In the genomic region with DNA sequence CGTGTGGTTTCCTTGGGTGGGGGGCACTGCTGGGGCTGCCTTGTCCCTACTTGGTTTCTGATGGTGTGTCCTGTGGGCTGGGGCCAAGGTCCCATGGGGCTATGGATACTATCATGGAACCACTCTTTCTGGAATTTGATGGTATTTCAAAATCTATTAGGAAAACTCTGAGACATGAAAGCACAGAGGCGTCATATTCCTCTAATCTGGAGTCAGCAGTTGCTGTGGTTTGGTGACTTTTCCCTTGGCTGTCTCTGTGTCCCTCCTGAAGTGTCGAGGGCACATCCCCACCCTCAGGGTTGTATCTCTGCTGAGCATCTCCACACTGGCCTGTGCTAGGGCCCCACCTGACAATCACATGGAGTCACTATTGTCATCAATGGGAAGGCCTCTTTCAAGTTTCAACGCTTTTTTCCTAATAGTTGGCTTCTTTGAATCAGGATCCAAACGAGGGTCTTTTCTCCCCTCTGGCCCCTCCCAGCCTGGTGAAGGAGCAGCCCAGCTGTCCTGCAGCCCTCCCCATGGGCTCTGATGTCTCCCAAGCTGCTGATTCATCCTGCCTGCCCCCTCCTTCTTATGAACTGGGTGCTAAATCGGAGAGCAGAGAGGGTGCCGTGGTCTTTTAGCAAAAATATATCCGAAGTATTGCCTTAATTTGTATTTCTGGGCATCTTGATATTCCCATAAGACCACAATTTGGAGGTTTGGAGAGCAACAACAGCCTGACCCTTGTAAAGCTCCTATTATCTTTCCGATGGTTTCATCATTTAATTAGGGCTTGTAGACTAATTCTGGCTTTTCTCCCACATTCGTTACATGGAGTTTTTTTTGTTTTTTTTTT, we compare ENCODE assay signal across 1 cellular context.
TF ChIP-seq lines count a peak whose summit lies in the region.

No MANE protein-coding gene starts in this region.

TF ChIP-seq in K562, 482 proteins besides CTCF, POLR2A, EP300 and RAD21 (continued from another document and continues in another):
- TF ChIP-seq, protein P1, sequence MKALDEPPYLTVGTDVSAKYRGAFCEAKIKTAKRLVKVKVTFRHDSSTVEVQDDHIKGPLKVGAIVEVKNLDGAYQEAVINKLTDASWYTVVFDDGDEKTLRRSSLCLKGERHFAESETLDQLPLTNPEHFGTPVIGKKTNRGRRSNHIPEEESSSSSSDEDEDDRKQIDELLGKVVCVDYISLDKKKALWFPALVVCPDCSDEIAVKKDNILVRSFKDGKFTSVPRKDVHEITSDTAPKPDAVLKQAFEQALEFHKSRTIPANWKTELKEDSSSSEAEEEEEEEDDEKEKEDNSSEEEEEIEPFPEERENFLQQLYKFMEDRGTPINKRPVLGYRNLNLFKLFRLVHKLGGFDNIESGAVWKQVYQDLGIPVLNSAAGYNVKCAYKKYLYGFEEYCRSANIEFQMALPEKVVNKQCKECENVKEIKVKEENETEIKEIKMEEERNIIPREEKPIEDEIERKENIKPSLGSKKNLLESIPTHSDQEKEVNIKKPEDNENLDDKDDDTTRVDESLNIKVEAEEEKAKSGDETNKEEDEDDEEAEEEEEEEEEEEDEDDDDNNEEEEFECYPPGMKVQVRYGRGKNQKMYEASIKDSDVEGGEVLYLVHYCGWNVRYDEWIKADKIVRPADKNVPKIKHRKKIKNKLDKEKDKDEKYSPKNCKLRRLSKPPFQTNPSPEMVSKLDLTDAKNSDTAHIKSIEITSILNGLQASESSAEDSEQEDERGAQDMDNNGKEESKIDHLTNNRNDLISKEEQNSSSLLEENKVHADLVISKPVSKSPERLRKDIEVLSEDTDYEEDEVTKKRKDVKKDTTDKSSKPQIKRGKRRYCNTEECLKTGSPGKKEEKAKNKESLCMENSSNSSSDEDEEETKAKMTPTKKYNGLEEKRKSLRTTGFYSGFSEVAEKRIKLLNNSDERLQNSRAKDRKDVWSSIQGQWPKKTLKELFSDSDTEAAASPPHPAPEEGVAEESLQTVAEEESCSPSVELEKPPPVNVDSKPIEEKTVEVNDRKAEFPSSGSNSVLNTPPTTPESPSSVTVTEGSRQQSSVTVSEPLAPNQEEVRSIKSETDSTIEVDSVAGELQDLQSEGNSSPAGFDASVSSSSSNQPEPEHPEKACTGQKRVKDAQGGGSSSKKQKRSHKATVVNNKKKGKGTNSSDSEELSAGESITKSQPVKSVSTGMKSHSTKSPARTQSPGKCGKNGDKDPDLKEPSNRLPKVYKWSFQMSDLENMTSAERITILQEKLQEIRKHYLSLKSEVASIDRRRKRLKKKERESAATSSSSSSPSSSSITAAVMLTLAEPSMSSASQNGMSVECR (CRISPR knock-in tag; IDR thresholded peaks at IDR 0.05): peak; percentile 19; the same call in 1 of the 2 replicates
- TF ChIP-seq GATA2 (CRISPR knock-in tag; IDR thresholded peaks at IDR 0.05) (peak; percentile 97), ZBTB34 (CRISPR knock-in tag; IDR thresholded peaks at IDR 0.05) (peak; percentile 97), HDGF (IDR thresholded peaks at IDR 0.05) (no peak), BRD9 (IDR thresholded peaks at IDR 0.05; ENCODE audit: low read depth, partially characterized antibody) (no peak), GTF2A2 (tag; IDR thresholded peaks at IDR 0.05) (peak; percentile 98), HDAC2 (IDR thresholded peaks at IDR 0.05) (no peak), ELF2 (CRISPR knock-in tag; IDR thresholded peaks at IDR 0.05) (peak; percentile 85), ZKSCAN1 (IDR thresholded peaks at IDR 0.05; ENCODE audit: low read depth, low read length) (0 out of 2 replicates have a peak, but pooled peaks have one; percentile 39), ZNF217 (CRISPR knock-in tag; IDR thresholded peaks at IDR 0.05) (0 out of 2 replicates have a peak, but pooled peaks have one; percentile 67), KLF13 (tag; IDR thresholded peaks at IDR 0.05; ENCODE audit: borderline replicate concordance, low read depth) (peak; percentile 95), SETDB1 (IDR thresholded peaks at IDR 0.05; ENCODE audit: low read length) (no peak), ZNF354B (CRISPR knock-in tag; IDR thresholded peaks at IDR 0.05) (peak; percentile 97), NR4A1 (CRISPR knock-in tag; IDR thresholded peaks at IDR 0.05) (peak; percentile 94; the same call in 1 of the 2 replicates), NR4A1 (tag; IDR thresholded peaks at IDR 0.05) (peak; percentile 100), BRD4 (IDR thresholded peaks at IDR 0.05) (peak; percentile 79; the same call in 1 of the 2 replicates), ZMIZ1 (IDR thresholded peaks at IDR 0.05; ENCODE audit: low read depth in 2 of 2, low read length in 2 of 2) (peak in 1 of 2 experiments; percentile 23; a peak in 2 of 4 replicates), KLF1 (tag; IDR thresholded peaks at IDR 0.05) (peak; percentile 90), ZNF699 (CRISPR knock-in tag; IDR thresholded peaks at IDR 0.05; ENCODE audit: insufficient replicate concordance) (peak; percentile 89), BACH1 (tag; IDR thresholded peaks at IDR 0.05) (peak; percentile 99), BCL6 (CRISPR knock-in tag; IDR thresholded peaks at IDR 0.05) (peak; percentile 98), SP1 (CRISPR knock-in tag; IDR thresholded peaks at IDR 0.05) (peak; percentile 76), FOXM1 (IDR thresholded peaks at IDR 0.05; ENCODE audit: low read depth) (no peak), FOXM1 (CRISPR knock-in tag; IDR thresholded peaks at IDR 0.05; ENCODE audit: low read depth) (0 out of 2 replicates have a peak, but pooled peaks have one; percentile 65), MEF2A (IDR thresholded peaks at IDR 0.05; ENCODE audit: control insufficient read depth, low read depth, low read length) (no peak), NBN (IDR thresholded peaks at IDR 0.05; ENCODE audit: low read depth) (no peak), JUN (IDR thresholded peaks at IDR 0.05; ENCODE audit: borderline replicate concordance, low read depth, low read length) (peak; percentile 63; the same call in 1 of the 2 replicates), JUN (CRISPR knock-in tag; IDR thresholded peaks at IDR 0.05; ENCODE audit: borderline replicate concordance) (0 out of 2 replicates have a peak, but pooled peaks have one; percentile 17), POU5F1 (IDR thresholded peaks at IDR 0.05; ENCODE audit: borderline replicate concordance, low read depth, low read length, partially characterized antibody) (no peak), RBM22 (IDR thresholded peaks at IDR 0.05; ENCODE audit: low read depth, low read length, poor library complexity, severe bottlenecking) (no peak), SMAD3 (CRISPR knock-in tag; conservative IDR thresholded peaks at IDR 0.05) (peak; percentile 99), KDM5B (IDR thresholded peaks at IDR 0.05; ENCODE audit: insufficient replicate concordance, low read depth, low read length) (peak; percentile 38), ZNF785 (CRISPR knock-in tag; IDR thresholded peaks at IDR 0.05) (peak; percentile 73), BMI1 (IDR thresholded peaks at IDR 0.05; ENCODE audit: low read length) (no peak), RBM39 (optimal IDR thresholded peaks at IDR 0.05; ENCODE audit: low read depth, low read length) (no peak), ETV1 (tag; conservative IDR thresholded peaks at IDR 0.05; ENCODE audit: low read depth) (peak; percentile 95), ZFPM2 (CRISPR knock-in tag; IDR thresholded peaks at IDR 0.05) (peak; percentile 91; the same call in 1 of the 2 replicates), ZNF696 (CRISPR knock-in tag; conservative IDR thresholded peaks at IDR 0.05) (0 out of 2 replicates have a peak, but pooled peaks have one; percentile 74), IFI16 (CRISPR knock-in tag; IDR thresholded peaks at IDR 0.05) (peak; percentile 98), PTTG1 (tag; IDR thresholded peaks at IDR 0.05; ENCODE audit: low read depth) (peak; percentile 98), RBM34 (IDR thresholded peaks at IDR 0.05; ENCODE audit: borderline replicate concordance, insufficient read depth, low read length) (no peak)
- TF ChIP-seq, protein P2, sequence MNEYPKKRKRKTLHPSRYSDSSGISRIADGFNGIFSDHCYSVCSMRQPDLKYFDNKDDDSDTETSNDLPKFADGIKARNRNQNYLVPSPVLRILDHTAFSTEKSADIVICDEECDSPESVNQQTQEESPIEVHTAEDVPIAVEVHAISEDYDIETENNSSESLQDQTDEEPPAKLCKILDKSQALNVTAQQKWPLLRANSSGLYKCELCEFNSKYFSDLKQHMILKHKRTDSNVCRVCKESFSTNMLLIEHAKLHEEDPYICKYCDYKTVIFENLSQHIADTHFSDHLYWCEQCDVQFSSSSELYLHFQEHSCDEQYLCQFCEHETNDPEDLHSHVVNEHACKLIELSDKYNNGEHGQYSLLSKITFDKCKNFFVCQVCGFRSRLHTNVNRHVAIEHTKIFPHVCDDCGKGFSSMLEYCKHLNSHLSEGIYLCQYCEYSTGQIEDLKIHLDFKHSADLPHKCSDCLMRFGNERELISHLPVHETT (CRISPR knock-in tag; conservative IDR thresholded peaks at IDR 0.05 in 1 of 2, IDR thresholded peaks at IDR 0.05 in 1 of 2): peak in 1 of 2 experiments; percentile 93; a peak in 2 of 4 replicates
- TF ChIP-seq, protein P3, sequence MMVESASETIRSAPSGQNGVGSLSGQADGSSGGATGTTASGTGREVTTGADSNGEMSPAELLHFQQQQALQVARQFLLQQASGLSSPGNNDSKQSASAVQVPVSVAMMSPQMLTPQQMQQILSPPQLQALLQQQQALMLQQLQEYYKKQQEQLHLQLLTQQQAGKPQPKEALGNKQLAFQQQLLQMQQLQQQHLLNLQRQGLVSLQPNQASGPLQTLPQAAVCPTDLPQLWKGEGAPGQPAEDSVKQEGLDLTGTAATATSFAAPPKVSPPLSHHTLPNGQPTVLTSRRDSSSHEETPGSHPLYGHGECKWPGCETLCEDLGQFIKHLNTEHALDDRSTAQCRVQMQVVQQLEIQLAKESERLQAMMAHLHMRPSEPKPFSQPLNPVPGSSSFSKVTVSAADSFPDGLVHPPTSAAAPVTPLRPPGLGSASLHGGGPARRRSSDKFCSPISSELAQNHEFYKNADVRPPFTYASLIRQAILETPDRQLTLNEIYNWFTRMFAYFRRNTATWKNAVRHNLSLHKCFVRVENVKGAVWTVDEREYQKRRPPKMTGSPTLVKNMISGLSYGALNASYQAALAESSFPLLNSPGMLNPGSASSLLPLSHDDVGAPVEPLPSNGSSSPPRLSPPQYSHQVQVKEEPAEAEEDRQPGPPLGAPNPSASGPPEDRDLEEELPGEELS (CRISPR knock-in tag; IDR thresholded peaks at IDR 0.05; ENCODE audit: borderline replicate concordance): peak; percentile 94
- TF ChIP-seq, protein P4, sequence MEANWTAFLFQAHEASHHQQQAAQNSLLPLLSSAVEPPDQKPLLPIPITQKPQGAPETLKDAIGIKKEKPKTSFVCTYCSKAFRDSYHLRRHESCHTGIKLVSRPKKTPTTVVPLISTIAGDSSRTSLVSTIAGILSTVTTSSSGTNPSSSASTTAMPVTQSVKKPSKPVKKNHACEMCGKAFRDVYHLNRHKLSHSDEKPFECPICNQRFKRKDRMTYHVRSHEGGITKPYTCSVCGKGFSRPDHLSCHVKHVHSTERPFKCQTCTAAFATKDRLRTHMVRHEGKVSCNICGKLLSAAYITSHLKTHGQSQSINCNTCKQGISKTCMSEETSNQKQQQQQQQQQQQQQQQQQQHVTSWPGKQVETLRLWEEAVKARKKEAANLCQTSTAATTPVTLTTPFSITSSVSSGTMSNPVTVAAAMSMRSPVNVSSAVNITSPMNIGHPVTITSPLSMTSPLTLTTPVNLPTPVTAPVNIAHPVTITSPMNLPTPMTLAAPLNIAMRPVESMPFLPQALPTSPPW (CRISPR knock-in tag; IDR thresholded peaks at IDR 0.05): peak; percentile 94
- TF ChIP-seq, protein P5, sequence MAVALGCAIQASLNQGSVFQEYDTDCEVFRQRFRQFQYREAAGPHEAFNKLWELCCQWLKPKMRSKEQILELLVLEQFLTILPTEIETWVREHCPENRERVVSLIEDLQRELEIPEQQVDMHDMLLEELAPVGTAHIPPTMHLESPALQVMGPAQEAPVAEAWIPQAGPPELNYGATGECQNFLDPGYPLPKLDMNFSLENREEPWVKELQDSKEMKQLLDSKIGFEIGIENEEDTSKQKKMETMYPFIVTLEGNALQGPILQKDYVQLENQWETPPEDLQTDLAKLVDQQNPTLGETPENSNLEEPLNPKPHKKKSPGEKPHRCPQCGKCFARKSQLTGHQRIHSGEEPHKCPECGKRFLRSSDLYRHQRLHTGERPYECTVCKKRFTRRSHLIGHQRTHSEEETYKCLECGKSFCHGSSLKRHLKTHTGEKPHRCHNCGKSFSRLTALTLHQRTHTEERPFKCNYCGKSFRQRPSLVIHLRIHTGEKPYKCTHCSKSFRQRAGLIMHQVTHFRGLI (CRISPR knock-in tag; IDR thresholded peaks at IDR 0.05): peak; percentile 98
